8 cellular contexts compared by ENCODE assay signal in genomic region chr6:151388997-151389639, GRCh38. TPM values are rescaled to one million over a fixed set of nuclear protein-coding genes. Genes with fewer than 3 reads are reported as not detected.
DNase-seq lines count a peak whose midpoint lies in the region; ATAC-seq and TF ChIP-seq lines count a peak whose summit lies in the region.

No MANE protein-coding gene starts in this region.

- H2AFZ ChIP-seq in Loucy (ENCODE audit: low read length) = peak overlapping the region; percentile 67

- H3K9ac ChIP-seq in Loucy (ENCODE audit: low read depth, low read length, poor library complexity, severe bottlenecking) (peak overlapping the region; percentile 89), muscle layer of colon (ENCODE audit: low read length) (peak overlapping the region; percentile 52)

- peak overlapping the region; percentile 79 for H3K4me2 ChIP-seq in Loucy (ENCODE audit: low read depth, low read length, poor library complexity, severe bottlenecking)

- H3K4me1 Mint-ChIP-seq in CD4-positive, alpha-beta T cell (ENCODE audit: low read depth) = peaks cover 77% of the 10 kb centered on the region

- intact Hi-C loops in CD4-positive, alpha-beta T cell (cut with DNase I, micrococcal nuclease) = loop anchor here (1.0 to 10.0 kb wide), 4 partner anchors 16 to 1844 kb away; partner anchors contain the start of genes FBXO5 (in 1 of the 2) and PPIL4 (in 1 of the 2)

- CTCF ChIA-PET in CD4-positive, alpha-beta T cell (lab: Charles Lee) = interaction anchor here (0.7 to 1.2 kb wide), 4 partner anchors 10 to 36 kb away, joined by 3 read pairs; no protein-coding TSS in a partner anchor

- peak overlapping the region; percentile 97 for H3K27ac Mint-ChIP-seq in CD4-positive, alpha-beta T cell

- H3K27ac ChIP-seq in CD4-positive, alpha-beta T cell (ENCODE audit: low read depth, low read length) = peak overlapping the region; percentile 86
- H3K27ac ChIP-seq in muscle layer of colon (ENCODE audit: low read depth, low read length) = peak overlapping the region; percentile 95

- peaks cover 36% of the 10 kb centered on the region for H3K4me1 ChIP-seq in Loucy (ENCODE audit: insufficient read depth, low read length, poor library complexity, severe bottlenecking)
- H3K4me1 ChIP-seq in muscle layer of colon (ENCODE audit: insufficient read depth, low read length) = peaks cover 36% of the 10 kb centered on the region

- H3K9me2 ChIP-seq in Loucy (replicated peaks; ENCODE audit: low read depth, low read length) = no peaks in the 10 kb centered on the region

- H3K36me3 ChIP-seq in Loucy (ENCODE audit: insufficient read depth, low read length) (no peaks in the 10 kb centered on the region), muscle layer of colon (ENCODE audit: insufficient read depth, low read length) (no peaks in the 10 kb centered on the region)

- no peaks in the 10 kb centered on the region for H3K9me3 ChIP-seq in CD4-positive, alpha-beta T cell (ENCODE audit: control insufficient read depth, low read length)
- no peaks in the 10 kb centered on the region for H3K9me3 ChIP-seq in Loucy (ENCODE audit: insufficient read depth, low read depth, low read length)
- H3K9me3 ChIP-seq in muscle layer of colon (ENCODE audit: low read length) = no peaks in the 10 kb centered on the region

- peaks cover 77% of the 10 kb centered on the region for H3K79me2 ChIP-seq in Loucy (ENCODE audit: insufficient read depth, low read length)

- H3K36me3 Mint-ChIP-seq in CD4-positive, alpha-beta T cell (ENCODE audit: low read depth) = peaks cover 28% of the 10 kb centered on the region

- H3K27me3 Mint-ChIP-seq in CD4-positive, alpha-beta T cell = peaks cover 4% of the 10 kb centered on the region

- no peak for DNase-seq in CD4-positive, alpha-beta T cell
- DNase-seq in cardiac fibroblast (ENCODE audit: low read depth in 2 of 2) = no peak
- no peak for DNase-seq in NCI-H1436 (lab: John Stamatoyannopoulos, UW)

- POLR2A ChIA-PET in CD4-positive, alpha-beta T cell (lab: Charles Lee) = interaction anchor here (0.8 to 4.2 kb wide), 28 partner anchors 9 to 1672 kb away, joined by 3 to 108 read pairs (median 5); partner anchors contain the start of genes FBXO5, MTHFD1L and RMND1

- H3K4me3 ChIP-seq in Loucy (ENCODE audit: low read length, poor library complexity, severe bottlenecking) (peak overlapping the region; percentile 89), cardiac fibroblast (replicated peaks in 1 of 2; ENCODE audit: low read depth in 2 of 2, low read length in 2 of 2) (peak overlapping the region; percentile 67 to 75), muscle layer of colon (ENCODE audit: low read depth in 1 of 2, low read length in 2 of 2) (peak overlapping the region; percentile 69 to 89)

- H3K27me3 ChIP-seq in CD4-positive, alpha-beta T cell (ENCODE audit: control insufficient read depth, insufficient read depth, low read length) = no peaks in the 10 kb centered on the region
- H3K27me3 ChIP-seq in Loucy (ENCODE audit: insufficient read depth, low read length, poor library complexity, severe bottlenecking) (peaks cover 4% of the 10 kb centered on the region), muscle layer of colon (ENCODE audit: control insufficient read depth in 1 of 2, insufficient read depth in 2 of 2, low read length in 2 of 2) (no peaks in the 10 kb centered on the region)

- H3K9me3 Mint-ChIP-seq in CD4-positive, alpha-beta T cell = no peaks in the 10 kb centered on the region

- peaks cover 10% of the 10 kb centered on the region for H3F3A ChIP-seq in Loucy (ENCODE audit: low read depth)

- peaks cover 30% of the 10 kb centered on the region for H4K20me1 ChIP-seq in Loucy (ENCODE audit: insufficient read depth, low read length, poor library complexity, severe bottlenecking)

- TF ChIP-seq CTCF in CD4-positive, alpha-beta T cell (IDR thresholded peaks at IDR 0.05) = no peak
- TF ChIP-seq CTCF in Loucy (conservative IDR thresholded peaks at IDR 0.05; ENCODE audit: low read length) (no peak), cardiac fibroblast (IDR thresholded peaks at IDR 0.05; ENCODE audit: low read depth, low read length) (no peak)

- H3K4me3 Mint-ChIP-seq in CD4-positive, alpha-beta T cell = peak overlapping the region; percentile 93

- no peak for ATAC-seq in CD4-positive, alpha-beta T cell (ENCODE audit: poor library complexity)
- ATAC-seq in GM18909 (IDR thresholded peaks at IDR 0.05; ENCODE audit: poor library complexity, unreplicated experiment) (no peak), HG03342 (IDR thresholded peaks at IDR 0.05; ENCODE audit: unreplicated experiment) (no peak), GM21360 (IDR thresholded peaks at IDR 0.05; ENCODE audit: unreplicated experiment) (no peak)

RNA-seq across cellular contexts. Expression of gene ZBTB2, which starts 2.2 kb away (rescaled TPM):
- 10 to 100 TPM; 18.6 to 19.1 TPM for total RNA-seq in CD4-positive, alpha-beta T cell
